23 cellular contexts compared by ENCODE assay signal in genomic region chr10:119503821-119504220, GRCh38. TPM values are rescaled to one million over a fixed set of nuclear protein-coding genes. Genes with fewer than 3 reads are reported as not detected.
DNase-seq lines count a peak whose midpoint lies in the region; ATAC-seq, FAIRE-seq and TF ChIP-seq lines count a peak whose summit lies in the region.
"Had no signal": no experiment of that assay in that cellular context is flagged by ENCODE, and none has a peak within 500 bp of the region (broad histone marks: within the 10 kb centered on the region; RNA-seq: fewer than 3 reads in every experiment).

No MANE protein-coding gene starts in this region.

- intact Hi-C loops in CD4-positive, alpha-beta T cell (cut with DNase I, micrococcal nuclease): loop anchor here (2.0 to 10.0 kb wide), 5 partner anchors 13 to 197 kb away; partner anchors contain the start of genes BAG3 (in 1 of the 2), RGS10 (in 1 of the 2) and TIAL1 (in 1 of the 2)

- TF ChIP-seq CTCF in CD4-positive, alpha-beta T cell (IDR thresholded peaks at IDR 0.05): no peak

- H3K4me3 ChIP-seq in effector memory CD4-positive, alpha-beta T cell (ENCODE audit: insufficient read depth, low read depth, low read length, poor library complexity, severe bottlenecking): no peak overlapping the region
- H3K4me3 ChIP-seq: heart left ventricle had no signal

- CTCF ChIA-PET in CD4-positive, alpha-beta T cell (lab: Charles Lee): no interaction called here

- H3K27me3 ChIP-seq in CD4-positive, alpha-beta T cell (ENCODE audit: control insufficient read depth, insufficient read depth, low read length): no peaks in the 10 kb centered on the region
- no peaks in the 10 kb centered on the region for H3K27me3 ChIP-seq in effector memory CD4-positive, alpha-beta T cell (replicated peaks; ENCODE audit: control insufficient read depth, insufficient read depth, low read length, poor library complexity, severe bottlenecking)
- H3K27me3 ChIP-seq: heart left ventricle had no signal

- peaks cover 13% of the 10 kb centered on the region for H3K36me3 ChIP-seq in effector memory CD4-positive, alpha-beta T cell (ENCODE audit: control insufficient read depth, insufficient read depth, low read length)

- H3K9me3 ChIP-seq in CD4-positive, alpha-beta T cell (ENCODE audit: control insufficient read depth, low read length): no peaks in the 10 kb centered on the region
- H3K9me3 ChIP-seq in T-helper 17 cell (ENCODE audit: control insufficient read depth, low read length, poor library complexity, severe bottlenecking): no peaks in the 10 kb centered on the region
- H3K9me3 ChIP-seq in effector memory CD4-positive, alpha-beta T cell (ENCODE audit: control insufficient read depth, low read length): no peaks in the 10 kb centered on the region
- H3K9me3 ChIP-seq: heart left ventricle had no signal

- H3K9me3 Mint-ChIP-seq in CD4-positive, alpha-beta T cell: no peaks in the 10 kb centered on the region
- H3K9me3 Mint-ChIP-seq: activated T-cell treated with anti-CD3 and anti-CD28 coated beads, Interleukin-2, amount 50 U/mL, for 72 hours; H9; WTC11 had no signal

- H3K27ac ChIP-seq in CD4-positive, alpha-beta T cell (ENCODE audit: low read depth, low read length): peak overlapping the region; percentile 95
- peak overlapping the region; percentile 82 for H3K27ac ChIP-seq in effector memory CD4-positive, alpha-beta T cell (ENCODE audit: insufficient read depth, low read length, poor library complexity, severe bottlenecking)
- H3K27ac ChIP-seq: RWPE1 had no signal

- H3K4me3 Mint-ChIP-seq in CD4-positive, alpha-beta T cell: peak overlapping the region; percentile 73
- peak overlapping the region; percentile 66 for H3K4me3 Mint-ChIP-seq in T-helper 17 cell
- H3K4me3 Mint-ChIP-seq: H9, WTC11 had no signal

- POLR2A ChIA-PET in CD4-positive, alpha-beta T cell (lab: Charles Lee): interaction anchor here (1.3 to 5.9 kb wide), 4 partner anchors 10 to 93 kb away, joined by 5 to 74 read pairs (median 14); partner anchors contain the start of genes RGS10 and TIAL1

- peaks cover 90% of the 10 kb centered on the region for H3K4me1 Mint-ChIP-seq in CD4-positive, alpha-beta T cell (ENCODE audit: low read depth)
- peaks cover 50% of the 10 kb centered on the region for H3K4me1 Mint-ChIP-seq in T-helper 17 cell

- DNase-seq in NCI-H2171 treated with DMSO at 0.1 percent for 48 hours (lab: John Stamatoyannopoulos, UW) (peak; percentile 8), NCI-H2171 (lab: John Stamatoyannopoulos, UW) (no peak), T-helper 17 cell (no peak), GM03348 (ENCODE audit: low spot score) (no peak), globus pallidus (ENCODE audit: low spot score) (no peak), RCC 7860 (ENCODE audit: low spot score) (no peak)
- DNase-seq in CD4-positive, alpha-beta T cell: no peak
- no peak for DNase-seq in effector memory CD4-positive, alpha-beta T cell
- DNase-seq: 8988T; activated T-cell treated with anti-CD3 and anti-CD28 coated beads, Interleukin-2, amount 50 U/mL, for 72 hours; COR-L47; H9; heart left ventricle; KBM-7; mammary epithelial cell; NCI-H1436; NCI-H510A; T1000; trophoblast cell had no signal

- H3K27ac Mint-ChIP-seq in CD4-positive, alpha-beta T cell: peak overlapping the region; percentile 99
- peak overlapping the region; percentile 91 for H3K27ac Mint-ChIP-seq in T-helper 17 cell
- H3K27ac Mint-ChIP-seq: H9, progenitor cell of endocrine pancreas, WTC11 had no signal

- peaks cover 65% of the 10 kb centered on the region for H3K4me1 ChIP-seq in effector memory CD4-positive, alpha-beta T cell (ENCODE audit: control insufficient read depth, insufficient read depth, low read length, poor library complexity, severe bottlenecking)

- H3K36me3 Mint-ChIP-seq in CD4-positive, alpha-beta T cell (ENCODE audit: low read depth): peaks cover 86% of the 10 kb centered on the region
- H3K36me3 Mint-ChIP-seq in T-helper 17 cell (ENCODE audit: low read depth): no peaks in the 10 kb centered on the region
- H3K36me3 Mint-ChIP-seq: WTC11 had no signal

- no peaks in the 10 kb centered on the region for H3K27me3 Mint-ChIP-seq in CD4-positive, alpha-beta T cell
- no peaks in the 10 kb centered on the region for H3K27me3 Mint-ChIP-seq in T-helper 17 cell

- no peak for ATAC-seq in CD4-positive, alpha-beta T cell (ENCODE audit: poor library complexity)
- no peak for ATAC-seq in T-helper 17 cell
- ATAC-seq: activated T-cell treated with anti-CD3 and anti-CD28 coated beads, Interleukin-2, amount 50 U/mL, for 72 hours; heart left ventricle; sciatic nerve; WTC11 had no signal

- FAIRE-seq in RCC 7860 (lab: Jason Lieb, UNC): no peak

RNA-seq across cellular contexts. Expression of gene RGS10, which starts 38.7 kb away (rescaled TPM):
- total RNA-seq in CD4-positive, alpha-beta T cell: 100 to 1,000 TPM; 132 to 134 TPM
- total RNA-seq in T-helper 17 cell: 100 to 1,000 TPM in 1 of 2 donors, 10 to 100 TPM in 1; 64.7 to 135 TPM
